15 cellular contexts compared by ENCODE assay signal in the genomic region with DNA sequence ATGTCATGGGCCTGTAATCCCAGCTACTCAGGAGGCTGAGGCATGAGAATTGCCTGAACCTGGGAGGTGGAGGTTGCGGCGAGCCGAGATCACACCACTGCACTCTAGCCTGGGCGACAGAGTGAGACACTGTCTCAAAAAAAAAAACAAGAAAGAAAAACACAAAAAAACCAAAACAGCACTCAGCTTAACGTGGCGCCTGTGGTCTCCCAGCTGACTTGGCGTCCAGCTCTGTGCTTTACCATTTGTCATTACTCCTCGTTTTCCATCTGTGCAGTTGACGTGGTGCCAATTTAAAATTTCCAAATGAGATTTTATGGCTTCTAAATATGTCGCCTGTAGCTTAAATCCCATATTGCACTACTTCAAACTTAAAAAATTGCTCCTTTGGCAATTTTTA. TPM values are rescaled to one million over a fixed set of nuclear protein-coding genes. Genes with fewer than 3 reads are reported as not detected.
DNase-seq lines count a peak whose midpoint lies in the region; ATAC-seq, FAIRE-seq and TF ChIP-seq lines count a peak whose summit lies in the region.
"Had no signal": no experiment of that assay in that cellular context is flagged by ENCODE, and none has a peak within 500 bp of the region (broad histone marks: within the 10 kb centered on the region; RNA-seq: fewer than 3 reads in every experiment).

No MANE protein-coding gene starts in this region.

- H2AFZ ChIP-seq in endothelial cell of umbilical vein (ENCODE audit: low read depth, low read length): no peak overlapping the region
- no peak overlapping the region for H2AFZ ChIP-seq in parathyroid adenoma

- peaks cover 51% of the 10 kb centered on the region for H3K4me1 Mint-ChIP-seq in stimulated activated naive CD8-positive, alpha-beta T cell treated with anti-CD3 and anti-CD28 coated beads, Interleukin-15, amount 100 ng/mL, for 72 hours

- peak overlapping the region; percentile 66 for H3K9ac ChIP-seq in endothelial cell of umbilical vein (replicated peaks; ENCODE audit: extremely low read depth, insufficient read depth, low read length)
- no peak overlapping the region for H3K9ac ChIP-seq in parathyroid adenoma

- H3K79me2 ChIP-seq in endothelial cell of umbilical vein (ENCODE audit: control insufficient read depth, insufficient read depth, low read length) (no peaks in the 10 kb centered on the region), parathyroid adenoma (no peaks in the 10 kb centered on the region)

- no peaks in the 10 kb centered on the region for H3K27me3 ChIP-seq in endothelial cell of umbilical vein (ENCODE audit: control insufficient read depth in 2 of 2, insufficient read depth in 2 of 2, low read length in 2 of 2)
- no peaks in the 10 kb centered on the region for H3K27me3 ChIP-seq in parathyroid adenoma (ENCODE audit: control insufficient read depth, insufficient read depth, low read length)
- H3K27me3 ChIP-seq in aorta (ENCODE audit: control insufficient read depth in 1 of 2, insufficient read depth in 2 of 2, low read length in 1 of 2): no peaks in the 10 kb centered on the region
- no peaks in the 10 kb centered on the region for H3K27me3 ChIP-seq in effector memory CD4-positive, alpha-beta T cell (replicated peaks; ENCODE audit: control insufficient read depth, insufficient read depth, low read length, poor library complexity, severe bottlenecking)

- dilution Hi-C loops in endothelial cell of umbilical vein (cut with MboI; ENCODE audit: extremely low pct_ligation_motif_present, low sequenced_read_pairs): no loop called here

- H3K4me1 ChIP-seq in endothelial cell of umbilical vein (ENCODE audit: control insufficient read depth, extremely low read depth, insufficient read depth, low read length) (peaks cover 38% of the 10 kb centered on the region), parathyroid adenoma (no peaks in the 10 kb centered on the region), aorta (ENCODE audit: control insufficient read depth in 1 of 2, insufficient read depth in 2 of 2, low read length in 2 of 2) (peaks cover 0 to 2% of the 10 kb centered on the region in 2 donors)
- peaks cover 8% of the 10 kb centered on the region for H3K4me1 ChIP-seq in effector memory CD4-positive, alpha-beta T cell (ENCODE audit: control insufficient read depth, insufficient read depth, low read length, poor library complexity, severe bottlenecking)

- H3K9me3 ChIP-seq in endothelial cell of umbilical vein (replicated peaks; ENCODE audit: control insufficient read depth, insufficient read depth, low read length) (no peaks in the 10 kb centered on the region), parathyroid adenoma (ENCODE audit: control insufficient read depth, low read length) (no peaks in the 10 kb centered on the region), aorta (ENCODE audit: control insufficient read depth, low read length) (no peaks in the 10 kb centered on the region)
- H3K9me3 ChIP-seq in effector memory CD4-positive, alpha-beta T cell (ENCODE audit: control insufficient read depth, low read length): no peaks in the 10 kb centered on the region
- H3K9me3 ChIP-seq: A549 had no signal

- H3K4me2 ChIP-seq in endothelial cell of umbilical vein (ENCODE audit: insufficient read depth, low read length) (peak overlapping the region; percentile 87), parathyroid adenoma (ENCODE audit: low read length) (no peak overlapping the region)

- 3 to 12% methylated on average over 10 of the region's 10 CpGs for WGBS in aorta, 2 donors

- H3K36me3 ChIP-seq in endothelial cell of umbilical vein (ENCODE audit: control insufficient read depth in 2 of 2, extremely low read depth in 1 of 2, insufficient read depth in 2 of 2, low read length in 2 of 2) (peaks cover 0 to 2% of the 10 kb centered on the region in 2 experiments), parathyroid adenoma (ENCODE audit: control insufficient read depth, insufficient read depth, low read length) (no peaks in the 10 kb centered on the region), aorta (ENCODE audit: control insufficient read depth in 1 of 2, insufficient read depth in 2 of 2, low read length in 1 of 2) (peaks cover 0 to 4% of the 10 kb centered on the region in 2 donors)
- H3K36me3 ChIP-seq in effector memory CD4-positive, alpha-beta T cell (ENCODE audit: control insufficient read depth, insufficient read depth, low read length): no peaks in the 10 kb centered on the region

- FAIRE-seq in endothelial cell of umbilical vein (lab: Jason Lieb, UNC): no peak
- FAIRE-seq: A549, HTR-8/SVneo had no signal

- no TSS peak for BruUV-seq in endothelial cell of umbilical vein (replicated peaks; lab: Mats Ljungman, UMichigan)

- CTCF ChIA-PET in endothelial cell of umbilical vein (lab: Charles Lee): interaction anchor here (0.8 to 2.7 kb wide), 5 partner anchors 10 to 112 kb away, joined by 4 to 11 read pairs (median 5); no protein-coding TSS in a partner anchor

- intact Hi-C loops in Right ventricle myocardium superior (cut with DNase I): no loop called here
- intact Hi-C loops in left cardiac atrium (cut with DNase I): no loop called here
- intact Hi-C loops in endothelial cell of umbilical vein (cut with micrococcal nuclease): loop anchor here (1.0 to 2.0 kb wide), 3 partner anchors 9 to 69 kb away; no protein-coding TSS in a partner anchor
- intact Hi-C loops in aorta (cut with DNase I): loop anchor here (2.0 to 5.0 kb wide), 2 partner anchors 36 to 47 kb away; no protein-coding TSS in a partner anchor

- DNase-seq in Right ventricle myocardium superior (no peak), left cardiac atrium (no peak), endothelial cell of umbilical vein (ENCODE audit: low read depth, low spot score) (no peak), aorta (no peak), NCI-H2196 (lab: John Stamatoyannopoulos, UW; ENCODE audit: unreplicated experiment) (no peak)
- no peak for DNase-seq in effector memory CD4-positive, alpha-beta T cell
- no peak for DNase-seq in stimulated activated naive CD8-positive, alpha-beta T cell treated with anti-CD3 and anti-CD28 coated beads, Interleukin-15, amount 100 ng/mL, for 72 hours
- DNase-seq: activated CD8-positive, alpha-beta memory T cell treated with anti-CD3 and anti-CD28 coated beads, Interleukin-2, amount 10 ng/mL, durations not matched to agents 7 days and 5 days; COR-L47; NCI-H526 treated with DMSO at 0.1 percent for 48 hours; retina had no signal

- peaks cover 6 to 18% of the 10 kb centered on the region in 2 donors for H3K9me3 Mint-ChIP-seq in stimulated activated naive CD8-positive, alpha-beta T cell treated with anti-CD3 and anti-CD28 coated beads, Interleukin-15, amount 100 ng/mL, for 72 hours

- no peak overlapping the region for H3K27ac Mint-ChIP-seq in stimulated activated naive CD8-positive, alpha-beta T cell treated with anti-CD3 and anti-CD28 coated beads, Interleukin-15, amount 100 ng/mL, for 72 hours
- H3K27ac Mint-ChIP-seq: activated CD8-positive, alpha-beta memory T cell treated with anti-CD3 and anti-CD28 coated beads, Interleukin-2, amount 10 ng/mL, durations not matched to agents 7 days and 5 days; activated naive CD4-positive, alpha-beta T cell treated with anti-CD3 and anti-CD28 coated beads, Interleukin-2, amount 50 U/mL, for 24 hours had no signal

- H3K4me3 ChIP-seq in endothelial cell of umbilical vein (replicated peaks in 1 of 3; ENCODE audit: insufficient read depth in 1 of 3, low read depth in 1 of 3, low read length in 3 of 3) (peak overlapping the region in 1 of 3 experiments; percentile 62), parathyroid adenoma (ENCODE audit: low read depth, low read length) (no peak overlapping the region), aorta (ENCODE audit: low read length in 2 of 2) (peak overlapping the region; percentile 82 to 94)
- no peak overlapping the region for H3K4me3 ChIP-seq in effector memory CD4-positive, alpha-beta T cell (ENCODE audit: insufficient read depth, low read depth, low read length, poor library complexity, severe bottlenecking)
- H3K4me3 ChIP-seq: A549 had no signal

- ATAC-seq in Right ventricle myocardium superior (ENCODE audit: poor library complexity): peak; percentile 6
- no peak for ATAC-seq in left cardiac atrium
- ATAC-seq in aorta (ENCODE audit: low FRiP score): no peak
- no peak for ATAC-seq in stimulated activated naive CD8-positive, alpha-beta T cell treated with anti-CD3 and anti-CD28 coated beads, Interleukin-15, amount 100 ng/mL, for 72 hours
- ATAC-seq: A549 had no signal

- no peak for TF ChIP-seq POLR2A in endothelial cell of umbilical vein (IDR thresholded peaks at IDR 0.05; ENCODE audit: low read depth, low read length)

- H4K20me1 ChIP-seq in endothelial cell of umbilical vein (replicated peaks; ENCODE audit: control insufficient read depth, extremely low read depth, insufficient read depth, low read length): no peaks in the 10 kb centered on the region

- POLR2A ChIA-PET in endothelial cell of umbilical vein (lab: Charles Lee): no interaction called here

- TF ChIP-seq CTCF in endothelial cell of umbilical vein (IDR thresholded peaks at IDR 0.05; ENCODE audit: extremely low read depth in 1 of 2, insufficient read depth in 1 of 2, low read depth in 1 of 2, low read length in 2 of 2): no peak
- no peak for TF ChIP-seq CTCF in parathyroid adenoma (IDR thresholded peaks at IDR 0.05)

- peaks cover 11% of the 10 kb centered on the region for H3K27me3 Mint-ChIP-seq in stimulated activated naive CD8-positive, alpha-beta T cell treated with anti-CD3 and anti-CD28 coated beads, Interleukin-15, amount 100 ng/mL, for 72 hours

- H3K4me3 Mint-ChIP-seq in stimulated activated naive CD8-positive, alpha-beta T cell treated with anti-CD3 and anti-CD28 coated beads, Interleukin-15, amount 100 ng/mL, for 72 hours: no peak overlapping the region
- H3K4me3 Mint-ChIP-seq: activated CD8-positive, alpha-beta memory T cell treated with anti-CD3 and anti-CD28 coated beads, Interleukin-2, amount 10 ng/mL, durations not matched to agents 7 days and 5 days had no signal

- no peaks in the 10 kb centered on the region for H3K9me1 ChIP-seq in endothelial cell of umbilical vein (replicated peaks; ENCODE audit: control insufficient read depth, extremely low read depth, insufficient read depth, low read length)

- no peak overlapping the region for H3K27ac ChIP-seq in endothelial cell of umbilical vein (ENCODE audit: insufficient read depth, low read depth, low read length)
- peak overlapping the region; percentile 33 for H3K27ac ChIP-seq in parathyroid adenoma
- H3K27ac ChIP-seq in aorta (ENCODE audit: low read depth in 1 of 2, low read length in 2 of 2): peak overlapping the region in 1 of 2 donors; percentile 71
- no peak overlapping the region for H3K27ac ChIP-seq in effector memory CD4-positive, alpha-beta T cell (ENCODE audit: insufficient read depth, low read length, poor library complexity, severe bottlenecking)
- H3K27ac ChIP-seq: A549 had no signal

RNA-seq across cellular contexts. Expression of gene MGP, which starts 2.0 kb away (rescaled TPM):
- total RNA-seq in Right ventricle myocardium superior (231 TPM), left cardiac atrium (1,000 to 10,000 TPM; 1,159 to 1,325 TPM), endothelial cell of umbilical vein (284 and 398 TPM in 2 replicates), aorta (over 10,000 TPM in 1 of 2 donors, 1,000 to 10,000 TPM in 1; 7,115 to 12,824 TPM)
- polyA plus RNA-seq in endothelial cell of umbilical vein (479 and 538 TPM in 2 replicates), aorta (over 10,000 TPM; 16,275 to 16,848 TPM)
- polyA plus RNA-seq in endothelial cell of umbilical vein (2011; cell fraction: cytosol; rRNA removed): 472 and 563 TPM in 2 replicates
- polyA plus RNA-seq in endothelial cell of umbilical vein (2011; cell fraction: nucleus; rRNA removed): 160 and 196 TPM in 2 replicates
- 268 and 939 TPM in 2 replicates for polyA plus RNA-seq in endothelial cell of umbilical vein (2012)
- 264 and 315 TPM in 2 replicates for polyA minus RNA-seq in endothelial cell of umbilical vein
- polyA minus RNA-seq in endothelial cell of umbilical vein (2011; cell fraction: cytosol; rRNA and poly(A)+ RNA removed): not detected
- 75.3 and 93.4 TPM in 2 replicates for polyA minus RNA-seq in endothelial cell of umbilical vein (2011; cell fraction: nucleus; rRNA and poly(A)+ RNA removed)
- total RNA-seq: activated CD8-positive, alpha-beta memory T cell treated with anti-CD3 and anti-CD28 coated beads, Interleukin-2, amount 10 ng/mL, durations not matched to agents 7 days and 5 days had no signal

RNA-seq across cellular contexts. Expression of gene ART4, which starts 40.3 kb away (rescaled TPM):
- 2.8 TPM for total RNA-seq in Right ventricle myocardium superior
- total RNA-seq in left cardiac atrium: 10 to 100 TPM in 1 of 2 donors, 1 to 10 TPM in 1; 5.4 to 11.8 TPM
- 7.8 and 12.5 TPM in 2 replicates for total RNA-seq in endothelial cell of umbilical vein
- 54.7 and 59.6 TPM in 2 replicates for polyA plus RNA-seq in endothelial cell of umbilical vein
- 40.7 and 47.9 TPM in 2 replicates for polyA plus RNA-seq in endothelial cell of umbilical vein (2011; cell fraction: cytosol; rRNA removed)
- 45.0 and 46.9 TPM in 2 replicates for polyA plus RNA-seq in endothelial cell of umbilical vein (2011; cell fraction: nucleus; rRNA removed)
- polyA plus RNA-seq in endothelial cell of umbilical vein (2012): 24.8 and 41.3 TPM in 2 replicates
- 117 and 133 TPM in 2 replicates for polyA minus RNA-seq in endothelial cell of umbilical vein
- not detected for polyA minus RNA-seq in endothelial cell of umbilical vein (2011; cell fraction: cytosol; rRNA and poly(A)+ RNA removed)
- 139 and 193 TPM in 2 replicates for polyA minus RNA-seq in endothelial cell of umbilical vein (2011; cell fraction: nucleus; rRNA and poly(A)+ RNA removed)
- 10 to 100 TPM in 1 of 2 donors, 1 to 10 TPM in 1; 5.6 to 11.6 TPM for total RNA-seq in aorta
- polyA plus RNA-seq in aorta: 10 to 100 TPM; 10.5 to 50.8 TPM
- total RNA-seq: activated CD8-positive, alpha-beta memory T cell treated with anti-CD3 and anti-CD28 coated beads, Interleukin-2, amount 10 ng/mL, durations not matched to agents 7 days and 5 days had no signal
- polyA plus RNA-seq: A549 had no signal

RNA-seq across cellular contexts. Expression of gene ERP27, which starts 54.7 kb away (rescaled TPM):
- 0.24 TPM for total RNA-seq in Right ventricle myocardium superior
- under 1 TPM; 0.18 to 0.44 TPM for total RNA-seq in left cardiac atrium
- 0.88 and 1.4 TPM in 2 replicates for total RNA-seq in endothelial cell of umbilical vein
- polyA plus RNA-seq in endothelial cell of umbilical vein: 0.67 and 0.70 TPM in 2 replicates
- polyA plus RNA-seq in endothelial cell of umbilical vein (2011; cell fraction: cytosol; rRNA removed): 0.75 and 0.98 TPM in 2 replicates
- 2.5 and 3.4 TPM in 2 replicates for polyA plus RNA-seq in endothelial cell of umbilical vein (2011; cell fraction: nucleus; rRNA removed)
- 0.62 and 0.68 TPM in 2 replicates for polyA plus RNA-seq in endothelial cell of umbilical vein (2012)
- polyA minus RNA-seq in endothelial cell of umbilical vein: 1.9 and 2.9 TPM in 2 replicates
- polyA minus RNA-seq in endothelial cell of umbilical vein (2011; cell fraction: cytosol; rRNA and poly(A)+ RNA removed): not detected
- 6.1 and 8.8 TPM in 2 replicates for polyA minus RNA-seq in endothelial cell of umbilical vein (2011; cell fraction: nucleus; rRNA and poly(A)+ RNA removed)
- 1 to 10 TPM; 1.3 to 3.2 TPM for total RNA-seq in aorta
- polyA plus RNA-seq in aorta: 1 to 10 TPM in 1 of 2 donors, under 1 TPM in 1; 0.20 to 5.3 TPM

Comparison
In these comparisons a context has a peak if more than half of its experiments do, and no peak if none do; other contexts are left out.
1. H3K4me3 ChIP-seq: peak in aorta (2 of 2); none in parathyroid adenoma (single experiment) and effector memory CD4-positive, alpha-beta T cell (single experiment).
2. RNA of gene MGP, which starts 2.0 kb away (total RNA-seq): 7,115 to 12,824 TPM in aorta; 1,159 to 1,325 TPM in left cardiac atrium, 284 to 398 TPM in endothelial cell of umbilical vein and 231 TPM in Right ventricle myocardium superior (single experiment); every median in the first group is over 4 times any median in the second.
3. intact Hi-C loops: an anchor here in endothelial cell of umbilical vein (1.0 to 2.0 kb wide) and aorta (2.0 to 5.0 kb wide); none called in Right ventricle myocardium superior and left cardiac atrium.